Comparison of ENCODE assay signal across 1 cellular context in the genomic region with DNA sequence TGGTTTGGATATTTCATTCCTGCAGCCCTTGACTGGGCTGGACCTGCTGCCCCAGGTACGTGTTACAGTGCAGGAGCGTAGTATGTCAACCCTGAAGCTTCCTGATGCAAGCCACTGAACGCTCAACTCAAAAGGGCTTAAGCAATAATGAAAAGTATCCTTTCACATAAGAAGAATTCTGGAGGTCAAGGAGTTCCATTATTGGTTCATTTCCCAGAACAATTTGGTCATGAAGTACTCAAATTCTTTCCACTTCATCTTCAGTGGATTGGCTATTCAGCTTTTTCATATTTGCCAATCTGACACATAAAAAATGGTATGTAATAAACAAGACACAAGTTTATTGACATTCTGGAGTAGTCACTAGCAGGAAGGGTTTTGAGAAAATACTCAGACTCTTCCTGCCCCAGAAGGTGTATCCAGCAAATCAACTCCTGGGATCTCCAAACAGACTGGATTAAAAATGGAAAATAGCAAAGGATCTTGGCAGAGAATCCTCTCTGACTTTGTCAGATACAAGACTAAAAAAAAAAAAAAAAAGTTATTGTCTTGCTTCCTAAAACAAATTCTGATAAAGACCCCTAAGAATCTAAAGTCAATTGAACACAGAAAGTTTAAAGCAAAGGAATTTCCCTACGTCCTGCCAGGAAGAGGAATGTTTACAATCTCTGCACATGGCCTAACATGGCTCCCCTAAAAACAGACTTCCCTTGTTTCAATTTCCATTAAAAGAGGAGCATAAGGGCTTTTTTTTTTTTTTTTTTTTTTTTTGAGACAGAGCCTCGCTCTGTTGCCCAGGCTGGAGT.
A peak's percentile ranks its signal among the peaks of the same experiment; 100 is the strongest.
TF ChIP-seq lines count a peak whose summit lies in the region.

No MANE protein-coding gene starts in this region.

TF ChIP-seq in A549, 52 proteins besides CTCF, POLR2A, EP300 and RAD21 (continued from another document):
- TF ChIP-seq, protein P1, sequence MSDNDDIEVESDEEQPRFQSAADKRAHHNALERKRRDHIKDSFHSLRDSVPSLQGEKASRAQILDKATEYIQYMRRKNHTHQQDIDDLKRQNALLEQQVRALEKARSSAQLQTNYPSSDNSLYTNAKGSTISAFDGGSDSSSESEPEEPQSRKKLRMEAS (IDR thresholded peaks at IDR 0.05): no peak
- TF ChIP-seq CHD4 (IDR thresholded peaks at IDR 0.05; ENCODE audit: borderline replicate concordance) (no peak), MAFK (IDR thresholded peaks at IDR 0.05; ENCODE audit: partially characterized antibody) (peak; percentile 59), TFCP2L1 (CRISPR knock-in tag; IDR thresholded peaks at IDR 0.05) (no peak), RNF2 (IDR thresholded peaks at IDR 0.05; ENCODE audit: borderline replicate concordance, low read depth) (no peak), GATA3 (IDR thresholded peaks at IDR 0.05; ENCODE audit: borderline replicate concordance) (0 out of 2 replicates have a peak, but pooled peaks have one; percentile 35), NPAS2 (CRISPR knock-in tag; IDR thresholded peaks at IDR 0.05; ENCODE audit: borderline replicate concordance) (no peak), POLR2AphosphoS2 (conservative IDR thresholded peaks at IDR 0.05; ENCODE audit: low read length) (no peak), CBX8 (IDR thresholded peaks at IDR 0.05) (no peak), ZSCAN20 (CRISPR knock-in tag; IDR thresholded peaks at IDR 0.05) (peak; percentile 66; the same call in 1 of the 2 replicates), EHF (CRISPR knock-in tag; IDR thresholded peaks at IDR 0.05) (no peak), MAZ (IDR thresholded peaks at IDR 0.05; ENCODE audit: borderline replicate concordance, low read depth, low read length) (no peak), EHMT2 (IDR thresholded peaks at IDR 0.05; ENCODE audit: low read depth) (no peak), RFX5 (IDR thresholded peaks at IDR 0.05) (no peak), HEYL (CRISPR knock-in tag; IDR thresholded peaks at IDR 0.05) (peak; percentile 67), JUNB (IDR thresholded peaks at IDR 0.05) (0 out of 2 replicates have a peak, but pooled peaks have one; percentile 39), FOSL2 (IDR thresholded peaks at IDR 0.05) (no peak), FOSL2 (CRISPR knock-in tag; IDR thresholded peaks at IDR 0.05) (peak; percentile 75), HOXB13 (CRISPR knock-in tag; IDR thresholded peaks at IDR 0.05; ENCODE audit: low read depth) (no peak), JUN (IDR thresholded peaks at IDR 0.05) (peak in 1 of 2 experiments; percentile 35; a peak in 1 of 5 replicates), KDM5A (IDR thresholded peaks at IDR 0.05) (no peak), ZFP36 (IDR thresholded peaks at IDR 0.05; ENCODE audit: borderline replicate concordance, partially characterized antibody) (no peak), KDM1A (IDR thresholded peaks at IDR 0.05; ENCODE audit: low read depth) (no peak), PHF8 (IDR thresholded peaks at IDR 0.05; ENCODE audit: borderline replicate concordance, low read depth) (no peak), SMC3 (IDR thresholded peaks at IDR 0.05) (no peak)
- TF ChIP-seq, protein P2, sequence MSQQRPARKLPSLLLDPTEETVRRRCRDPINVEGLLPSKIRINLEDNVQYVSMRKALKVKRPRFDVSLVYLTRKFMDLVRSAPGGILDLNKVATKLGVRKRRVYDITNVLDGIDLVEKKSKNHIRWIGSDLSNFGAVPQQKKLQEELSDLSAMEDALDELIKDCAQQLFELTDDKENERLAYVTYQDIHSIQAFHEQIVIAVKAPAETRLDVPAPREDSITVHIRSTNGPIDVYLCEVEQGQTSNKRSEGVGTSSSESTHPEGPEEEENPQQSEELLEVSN (IDR thresholded peaks at IDR 0.05; ENCODE audit: borderline replicate concordance, low read depth): no peak
- TF ChIP-seq, protein P3, sequence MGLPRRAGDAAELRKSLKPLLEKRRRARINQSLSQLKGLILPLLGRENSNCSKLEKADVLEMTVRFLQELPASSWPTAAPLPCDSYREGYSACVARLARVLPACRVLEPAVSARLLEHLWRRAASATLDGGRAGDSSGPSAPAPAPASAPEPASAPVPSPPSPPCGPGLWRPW (IDR thresholded peaks at IDR 0.05): no peak
- TF ChIP-seq, protein P4, sequence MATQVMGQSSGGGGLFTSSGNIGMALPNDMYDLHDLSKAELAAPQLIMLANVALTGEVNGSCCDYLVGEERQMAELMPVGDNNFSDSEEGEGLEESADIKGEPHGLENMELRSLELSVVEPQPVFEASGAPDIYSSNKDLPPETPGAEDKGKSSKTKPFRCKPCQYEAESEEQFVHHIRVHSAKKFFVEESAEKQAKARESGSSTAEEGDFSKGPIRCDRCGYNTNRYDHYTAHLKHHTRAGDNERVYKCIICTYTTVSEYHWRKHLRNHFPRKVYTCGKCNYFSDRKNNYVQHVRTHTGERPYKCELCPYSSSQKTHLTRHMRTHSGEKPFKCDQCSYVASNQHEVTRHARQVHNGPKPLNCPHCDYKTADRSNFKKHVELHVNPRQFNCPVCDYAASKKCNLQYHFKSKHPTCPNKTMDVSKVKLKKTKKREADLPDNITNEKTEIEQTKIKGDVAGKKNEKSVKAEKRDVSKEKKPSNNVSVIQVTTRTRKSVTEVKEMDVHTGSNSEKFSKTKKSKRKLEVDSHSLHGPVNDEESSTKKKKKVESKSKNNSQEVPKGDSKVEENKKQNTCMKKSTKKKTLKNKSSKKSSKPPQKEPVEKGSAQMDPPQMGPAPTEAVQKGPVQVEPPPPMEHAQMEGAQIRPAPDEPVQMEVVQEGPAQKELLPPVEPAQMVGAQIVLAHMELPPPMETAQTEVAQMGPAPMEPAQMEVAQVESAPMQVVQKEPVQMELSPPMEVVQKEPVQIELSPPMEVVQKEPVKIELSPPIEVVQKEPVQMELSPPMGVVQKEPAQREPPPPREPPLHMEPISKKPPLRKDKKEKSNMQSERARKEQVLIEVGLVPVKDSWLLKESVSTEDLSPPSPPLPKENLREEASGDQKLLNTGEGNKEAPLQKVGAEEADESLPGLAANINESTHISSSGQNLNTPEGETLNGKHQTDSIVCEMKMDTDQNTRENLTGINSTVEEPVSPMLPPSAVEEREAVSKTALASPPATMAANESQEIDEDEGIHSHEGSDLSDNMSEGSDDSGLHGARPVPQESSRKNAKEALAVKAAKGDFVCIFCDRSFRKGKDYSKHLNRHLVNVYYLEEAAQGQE (IDR thresholded peaks at IDR 0.05): no peak
- TF ChIP-seq, protein P5, sequence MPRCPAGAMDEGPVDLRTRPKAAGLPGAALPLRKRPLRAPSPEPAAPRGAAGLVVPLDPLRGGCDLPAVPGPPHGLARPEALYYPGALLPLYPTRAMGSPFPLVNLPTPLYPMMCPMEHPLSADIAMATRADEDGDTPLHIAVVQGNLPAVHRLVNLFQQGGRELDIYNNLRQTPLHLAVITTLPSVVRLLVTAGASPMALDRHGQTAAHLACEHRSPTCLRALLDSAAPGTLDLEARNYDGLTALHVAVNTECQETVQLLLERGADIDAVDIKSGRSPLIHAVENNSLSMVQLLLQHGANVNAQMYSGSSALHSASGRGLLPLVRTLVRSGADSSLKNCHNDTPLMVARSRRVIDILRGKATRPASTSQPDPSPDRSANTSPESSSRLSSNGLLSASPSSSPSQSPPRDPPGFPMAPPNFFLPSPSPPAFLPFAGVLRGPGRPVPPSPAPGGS (IDR thresholded peaks at IDR 0.05): no peak
- TF ChIP-seq, protein P6, sequence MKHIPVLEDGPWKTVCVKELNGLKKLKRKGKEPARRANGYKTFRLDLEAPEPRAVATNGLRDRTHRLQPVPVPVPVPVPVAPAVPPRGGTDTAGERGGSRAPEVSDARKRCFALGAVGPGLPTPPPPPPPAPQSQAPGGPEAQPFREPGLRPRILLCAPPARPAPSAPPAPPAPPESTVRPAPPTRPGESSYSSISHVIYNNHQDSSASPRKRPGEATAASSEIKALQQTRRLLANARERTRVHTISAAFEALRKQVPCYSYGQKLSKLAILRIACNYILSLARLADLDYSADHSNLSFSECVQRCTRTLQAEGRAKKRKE (CRISPR knock-in tag; IDR thresholded peaks at IDR 0.05; ENCODE audit: low read depth): no peak
